In genomic region chr17:49024523-49024922, GRCh38 we compare ENCODE assay signal across 28 cellular contexts. TPM values are rescaled to one million over a fixed set of nuclear protein-coding genes. Genes with fewer than 3 reads are reported as not detected.
"Had no signal": no experiment of that assay in that cellular context is flagged by ENCODE, and none has a peak within 500 bp of the region (broad histone marks: within the 10 kb centered on the region; RNA-seq: fewer than 3 reads in every experiment).

No MANE protein-coding gene starts in this region.

- H3K4me3 Mint-ChIP-seq: naive thymus-derived CD4-positive, alpha-beta T cell; stimulated activated naive B cell treated with anti-CD40 and anti-IgM and Interleukin-4, amounts not matched to agents 10 μg/mL and 1 μg/mL and 100 μg/mL, for 72 hours; stimulated activated naive CD8-positive, alpha-beta T cell treated with anti-CD3 and anti-CD28 coated beads, Interleukin-15, amount 100 ng/mL, for 72 hours had no signal

- ATAC-seq: esophagus mucosa; heart left ventricle; left colon; naive thymus-derived CD4-positive, alpha-beta T cell; stimulated activated naive B cell treated with anti-CD40 and anti-IgM and Interleukin-4, amounts not matched to agents 10 μg/mL and 1 μg/mL and 100 μg/mL, for 72 hours; stimulated activated naive CD8-positive, alpha-beta T cell treated with anti-CD3 and anti-CD28 coated beads, Interleukin-15, amount 100 ng/mL, for 72 hours had no signal

- H3K36me3 Mint-ChIP-seq: naive thymus-derived CD4-positive, alpha-beta T cell; stimulated activated naive B cell treated with anti-CD40 and anti-IgM and Interleukin-4, amounts not matched to agents 10 μg/mL and 1 μg/mL and 100 μg/mL, for 72 hours had no signal

- H3K4me1 ChIP-seq: heart left ventricle, right atrium auricular region, testis had no signal

- H3K9me3 Mint-ChIP-seq: naive thymus-derived CD4-positive, alpha-beta T cell; stimulated activated naive B cell treated with anti-CD40 and anti-IgM and Interleukin-4, amounts not matched to agents 10 μg/mL and 1 μg/mL and 100 μg/mL, for 72 hours; stimulated activated naive CD8-positive, alpha-beta T cell treated with anti-CD3 and anti-CD28 coated beads, Interleukin-15, amount 100 ng/mL, for 72 hours had no signal

- H3K36me3 ChIP-seq: heart left ventricle, right atrium auricular region, tibial nerve had no signal

- H3K4me1 Mint-ChIP-seq: stimulated activated naive B cell treated with anti-CD40 and anti-IgM and Interleukin-4, amounts not matched to agents 10 μg/mL and 1 μg/mL and 100 μg/mL, for 72 hours; stimulated activated naive CD8-positive, alpha-beta T cell treated with anti-CD3 and anti-CD28 coated beads, Interleukin-15, amount 100 ng/mL, for 72 hours had no signal

- DNase-seq: cortex of kidney; dorsolateral prefrontal cortex; effector CD8-positive, alpha-beta T cell; heart left ventricle; hippocampal formation; left colon; mesendoderm; naive thymus-derived CD4-positive, alpha-beta T cell; posterior cingulate gyrus; small intestine; stimulated activated CD4-positive, alpha-beta T cell treated with anti-CD3 and anti-CD28 coated beads, Interleukin-4, amount 100 ng/mL, for 24 hours; stimulated activated naive B cell treated with anti-CD40 and anti-IgM and Interleukin-4, amounts not matched to agents 10 μg/mL and 1 μg/mL and 100 μg/mL, for 72 hours; stimulated activated naive CD8-positive, alpha-beta T cell treated with anti-CD3 and anti-CD28 coated beads, Interleukin-15, amount 100 ng/mL, for 72 hours; testis had no signal

- H3K27ac ChIP-seq: dorsolateral prefrontal cortex, heart left ventricle, right atrium auricular region, testis, tibial nerve had no signal

- H3K4me3 ChIP-seq: dorsolateral prefrontal cortex, heart left ventricle, right atrium auricular region, testis, tibial nerve had no signal

- H3K27ac Mint-ChIP-seq: stimulated activated naive B cell treated with anti-CD40 and anti-IgM and Interleukin-4, amounts not matched to agents 10 μg/mL and 1 μg/mL and 100 μg/mL, for 72 hours; stimulated activated naive CD8-positive, alpha-beta T cell treated with anti-CD3 and anti-CD28 coated beads, Interleukin-15, amount 100 ng/mL, for 72 hours had no signal

- H3K27me3 ChIP-seq: right atrium auricular region, testis had no signal

- H3K9me3 ChIP-seq: heart left ventricle, right atrium auricular region, testis, tibial nerve had no signal

RNA-seq across cellular contexts. Expression of gene IGF2BP1, which starts 27.3 kb away (rescaled TPM):
- total RNA-seq: dorsolateral prefrontal cortex; esophagus mucosa; heart left ventricle; naive thymus-derived CD4-positive, alpha-beta T cell; right atrium auricular region; tibial nerve; ureter had no signal
- polyA plus RNA-seq: liver; naive thymus-derived CD4-positive, alpha-beta T cell had no signal

RNA-seq across cellular contexts. Expression of gene GIP, which starts 56.1 kb away (rescaled TPM):
- total RNA-seq: dorsolateral prefrontal cortex; esophagus mucosa; fibroblast of lung; frontal cortex; glomerular endothelial cell; heart left ventricle; kidney epithelial cell; left colon; liver; lung microvascular endothelial cell; mononuclear cell; naive thymus-derived CD4-positive, alpha-beta T cell; osteocyte; right atrium auricular region; subcutaneous adipose tissue; tibial nerve; ureter had no signal
- polyA plus RNA-seq: fibroblast of lung; heart left ventricle; liver; naive thymus-derived CD4-positive, alpha-beta T cell; neural cell had no signal
